24 cellular contexts compared by ENCODE assay signal in genomic region chr1:47380699-47381098, GRCh38. TPM values are rescaled to one million over a fixed set of nuclear protein-coding genes. Genes with fewer than 3 reads are reported as not detected.
DNase-seq lines count a peak whose midpoint lies in the region; ATAC-seq and TF ChIP-seq lines count a peak whose summit lies in the region.
"Had no signal": no experiment of that assay in that cellular context is flagged by ENCODE, and none has a peak within 500 bp of the region (broad histone marks: within the 10 kb centered on the region; RNA-seq: fewer than 3 reads in every experiment).

No MANE protein-coding gene starts in this region.

- H3K9me3 Mint-ChIP-seq in progenitor cell of endocrine pancreas (ENCODE audit: low read depth) = no peaks in the 10 kb centered on the region
- H3K9me3 Mint-ChIP-seq: CD4-positive, CD25-positive, alpha-beta regulatory T cell; CD8-positive, alpha-beta memory T cell; GM23338; IgD-negative memory B cell had no signal

- H3K27ac ChIP-seq in C4-2B = peak overlapping the region; percentile 59
- H3K27ac ChIP-seq: BLaER1 treated with 17β-estradiol and CSF1 and Interleukin-3, amounts not matched to agents 10 nM and 100 nM; HL-60 had no signal

- H3K4me1 Mint-ChIP-seq in progenitor cell of endocrine pancreas (ENCODE audit: low read depth) = peaks cover 18% of the 10 kb centered on the region
- H3K4me1 Mint-ChIP-seq: B cell; CD8-positive, alpha-beta memory T cell had no signal

- peak; percentile 22 for DNase-seq in HuH-7 (ENCODE audit: low spot score)
- no peak for DNase-seq in left lobe of liver (ENCODE audit: low spot score)
- no peak for DNase-seq in progenitor cell of endocrine pancreas (ENCODE audit: low spot score, unreplicated experiment)
- DNase-seq in hypothalamus (lab: John Stamatoyannopoulos, UW) = no peak
- DNase-seq in activated CD4-positive, alpha-beta T cell treated with anti-CD3 and anti-CD28 coated beads, Interleukin-2, amount 50 U/mL, for 1 hour = no peak
- DNase-seq in cerebellar cortex (ENCODE audit: low spot score) = no peak
- DNase-seq: CD4-positive, CD25-positive, alpha-beta regulatory T cell; CD8-positive, alpha-beta memory T cell; COR-L47; DMS 273 treated with DMSO at 0.1 percent for 48 hours; DMS53; DND-41; EL; HCEC 1CT had no signal

- TF ChIP-seq CTCF in C4-2B (conservative IDR thresholded peaks at IDR 0.05) (no peak), progenitor cell of endocrine pancreas (IDR thresholded peaks at IDR 0.05; ENCODE audit: unreplicated experiment) (no peak)

- no peaks in the 10 kb centered on the region for H3K27me3 Mint-ChIP-seq in progenitor cell of endocrine pancreas
- H3K27me3 Mint-ChIP-seq: B cell; CD4-positive, CD25-positive, alpha-beta regulatory T cell; CD8-positive, alpha-beta memory T cell; IgD-negative memory B cell had no signal

- ATAC-seq in left lobe of liver = peak; percentile 96
- ATAC-seq: GM12878, GM23338 had no signal

- peak overlapping the region; percentile 37 for H3K27ac Mint-ChIP-seq in progenitor cell of endocrine pancreas
- H3K27ac Mint-ChIP-seq: B cell; CD4-positive, CD25-positive, alpha-beta regulatory T cell; GM23338; IgD-negative memory B cell had no signal

- H3K4me3 Mint-ChIP-seq in progenitor cell of endocrine pancreas (ENCODE audit: low read depth) = no peak overlapping the region
- H3K4me3 Mint-ChIP-seq: B cell; CD4-positive, CD25-positive, alpha-beta regulatory T cell; CD8-positive, alpha-beta memory T cell; GM23338; IgD-negative memory B cell had no signal

- H3K36me3 Mint-ChIP-seq in progenitor cell of endocrine pancreas (ENCODE audit: insufficient read depth) = peaks cover 23% of the 10 kb centered on the region

RNA-seq across cellular contexts. Expression of gene FOXE3, which starts 35.4 kb away (rescaled TPM):
- not detected for total RNA-seq in left lobe of liver
- not detected in 2 replicates for total RNA-seq in progenitor cell of endocrine pancreas
- total RNA-seq: A172; B cell; CD4-positive, CD25-positive, alpha-beta regulatory T cell; CD8-positive, alpha-beta memory T cell; G401; GM12878; GM23338; HT1080 had no signal

RNA-seq across cellular contexts. Expression of gene CMPK1, which starts 47.1 kb away (rescaled TPM):
- total RNA-seq in left lobe of liver = 119 TPM
- total RNA-seq in progenitor cell of endocrine pancreas = 51.7 and 53.1 TPM in 2 replicates

RNA-seq across cellular contexts. Expression of gene FOXD2, which starts 57.1 kb away (rescaled TPM):
- total RNA-seq in left lobe of liver (0.55 TPM), progenitor cell of endocrine pancreas (0.05 TPM in 1 of 2 replicates, not detected in the other)
